In genomic region chr1:102472524-102472923, GRCh38 we compare ENCODE assay signal across 19 cellular contexts.
"Had no signal": no experiment of that assay in that cellular context is flagged by ENCODE, and none has a peak within 500 bp of the region (broad histone marks: within the 10 kb centered on the region; RNA-seq: fewer than 3 reads in every experiment).

No MANE protein-coding gene starts in this region.

- H3K27ac ChIP-seq: RWPE1 had no signal

- DNase-seq: KBM-7; MV-4-11; NCI-H1048; NCI-H1105; NCI-H1417; NCI-H1436 treated with DMSO at 0.1 percent for 48 hours; NCI-H187; NCI-H2029; NCI-H2081 treated with DMSO at 0.1 percent for 48 hours; NCI-H2171; NCI-H226; NCI-H524; NCI-H526 treated with DMSO at 0.1 percent for 48 hours; NCI-H748 treated with DMSO at 0.1 percent for 48 hours; NK-92 treated with Interleukin-12 subunit alpha and Interleukin-12 subunit beta, amount 100 ng/mL, for 24 hours; PC-3; SHP77 had no signal

- ATAC-seq: Panc1, PC-3 had no signal
